20 cellular contexts compared by ENCODE assay signal in the genomic region with DNA sequence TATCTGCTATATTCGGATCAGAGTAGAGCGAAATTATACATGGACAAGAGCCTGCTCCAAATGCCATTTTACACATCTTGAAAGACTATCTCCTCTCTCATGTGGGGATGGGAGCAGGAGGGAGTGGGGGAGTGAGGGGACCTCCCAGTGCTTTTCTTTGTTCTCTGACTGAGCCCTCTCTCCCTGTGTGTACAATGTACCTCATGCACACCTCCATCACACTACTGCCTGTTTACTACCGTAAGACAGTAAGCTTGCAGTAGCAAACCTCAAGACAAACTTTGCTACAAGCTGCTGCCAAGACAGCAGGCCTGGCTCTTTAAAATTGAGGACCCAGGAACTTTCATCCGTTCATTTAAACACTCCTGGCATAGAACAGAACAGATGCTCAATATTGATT. TPM values are rescaled to one million over a fixed set of nuclear protein-coding genes. Genes with fewer than 3 reads are reported as not detected.
DNase-seq lines count a peak whose midpoint lies in the region; ATAC-seq, FAIRE-seq and TF ChIP-seq lines count a peak whose summit lies in the region.
"Had no signal": no experiment of that assay in that cellular context is flagged by ENCODE, and none has a peak within 500 bp of the region (broad histone marks: within the 10 kb centered on the region; RNA-seq: fewer than 3 reads in every experiment).

No MANE protein-coding gene starts in this region.

- no peak for TF ChIP-seq CTCF in H1 (IDR thresholded peaks at IDR 0.05; ENCODE audit: control extremely low read depth in 1 of 3, insufficient read depth in 1 of 3, low read depth in 1 of 3, low read length in 3 of 3)
- no peak for TF ChIP-seq CTCF in neural progenitor cell (IDR thresholded peaks at IDR 0.05)
- no peak for TF ChIP-seq CTCF in testis (IDR thresholded peaks at IDR 0.05)
- no peak for TF ChIP-seq CTCF in CD4-positive, alpha-beta T cell (IDR thresholded peaks at IDR 0.05)

- H3K27ac ChIP-seq in H1 (ENCODE audit: low read depth, low read length), result no peak overlapping the region
- no peak overlapping the region for H3K27ac ChIP-seq in neural progenitor cell
- H3K27ac ChIP-seq in testis, result no peak overlapping the region
- no peak overlapping the region for H3K27ac ChIP-seq in CD4-positive, alpha-beta T cell (ENCODE audit: low read depth, low read length)
- H3K27ac ChIP-seq: A549, ascending aorta, BLaER1, tibial nerve had no signal

- peaks cover 0 to 25% of the 10 kb centered on the region in 2 experiments; a peak in 3 of 4 replicates for H3K79me2 ChIP-seq in H1 (ENCODE audit: control insufficient read depth in 1 of 2, insufficient read depth in 2 of 2, low read length in 2 of 2)
- H3K79me2 ChIP-seq in neural progenitor cell (ENCODE audit: low read depth), result peaks cover 10% of the 10 kb centered on the region

- no peaks in the 10 kb centered on the region; the same call in 1 of the 2 replicates for H3K79me1 ChIP-seq in H1 (ENCODE audit: low read depth, low read length)

- H3K4me2 ChIP-seq in H1 (ENCODE audit: insufficient read depth in 1 of 2, low read depth in 2 of 2, low read length in 2 of 2) (peak overlapping the region in 1 of 2 experiments; percentile 36; a peak in 1 of 4 replicates), neural progenitor cell (peak overlapping the region; percentile 37)
- H3K4me2 ChIP-seq: A549, BLaER1 had no signal

- TF ChIP-seq EP300 in H1 (IDR thresholded peaks at IDR 0.05; ENCODE audit: borderline replicate concordance in 1 of 2, low read depth in 2 of 2, low read length in 2 of 2), result no peak

- no peak overlapping the region for H3K14ac ChIP-seq in H1 (ENCODE audit: insufficient read length)

- H4K20me1 ChIP-seq in H1 (replicated peaks in 1 of 2; ENCODE audit: control insufficient read depth in 1 of 2, insufficient read depth in 2 of 2, low read length in 2 of 2), result no peaks in the 10 kb centered on the region
- peaks cover 9% of the 10 kb centered on the region for H4K20me1 ChIP-seq in neural progenitor cell (ENCODE audit: low read depth)

- no peak overlapping the region for H3K18ac ChIP-seq in H1 (ENCODE audit: extremely low read depth, low read length)

- DNase-seq in NCI-H1694 treated with DMSO at 0.1 percent for 48 hours (lab: John Stamatoyannopoulos, UW) (peak; percentile 5), NCI-H1694 (lab: John Stamatoyannopoulos, UW) (no peak), NCI-H2171 (lab: John Stamatoyannopoulos, UW) (peak; percentile 4), H1 (ENCODE audit: low read depth in 1 of 2, low spot score in 2 of 2) (no peak), neural progenitor cell (ENCODE audit: low spot score) (peak; percentile 38), testis (no peak), head of caudate nucleus (no peak)
- no peak for DNase-seq in CD4-positive, alpha-beta T cell
- DNase-seq: activated naive CD4-positive, alpha-beta T cell treated with anti-CD3 and anti-CD28 coated beads, Interleukin-2, amount 10 ng/mL, durations not matched to agents 7 days and 5 days; activated T-cell treated with anti-CD3 and anti-CD28 coated beads, Interleukin-2, amount 50 U/mL, for 1 hour; NCI-H2029; nucleus accumbens; right cardiac atrium; stimulated activated naive CD4-positive, alpha-beta T cell had no signal

- H3K23ac ChIP-seq in H1 (ENCODE audit: insufficient read length), result no peak overlapping the region

- POLR2A ChIA-PET in H1 (lab: Charles Lee; ENCODE audit: partially characterized antibody), result interaction anchor here (0.8 to 1.1 kb wide), 2 partner anchors 8 to 11 kb away, joined by 3 to 4 read pairs; no protein-coding TSS in a partner anchor
- POLR2A ChIA-PET in CD4-positive, alpha-beta T cell (lab: Charles Lee), result interaction anchor here (1.0 kb wide), 1 partner anchor 36 kb away, joined by 3 read pairs; no protein-coding TSS in a partner anchor

- peaks cover 55% of the 10 kb centered on the region for H3K4me1 Mint-ChIP-seq in neural progenitor cell
- no peaks in the 10 kb centered on the region for H3K4me1 Mint-ChIP-seq in CD4-positive, alpha-beta T cell (ENCODE audit: low read depth)
- H3K4me1 Mint-ChIP-seq: activated naive CD4-positive, alpha-beta T cell treated with anti-CD3 and anti-CD28 coated beads, Interleukin-2, amount 10 ng/mL, durations not matched to agents 7 days and 5 days had no signal

- ATAC-seq in CD4-positive, alpha-beta T cell (ENCODE audit: poor library complexity), result no peak
- ATAC-seq: A549, Right ventricle myocardium inferior had no signal

- H3K36me3 Mint-ChIP-seq in neural progenitor cell, result peaks cover 21% of the 10 kb centered on the region
- no peaks in the 10 kb centered on the region for H3K36me3 Mint-ChIP-seq in CD4-positive, alpha-beta T cell (ENCODE audit: low read depth)
- H3K36me3 Mint-ChIP-seq: activated naive CD4-positive, alpha-beta T cell treated with anti-CD3 and anti-CD28 coated beads, Interleukin-2, amount 10 ng/mL, durations not matched to agents 7 days and 5 days had no signal

- peak overlapping the region; percentile 59 for H4K91ac ChIP-seq in H1 (replicated peaks; ENCODE audit: insufficient read length, low read length)

- H3K4me3 Mint-ChIP-seq in neural progenitor cell, result peak overlapping the region; percentile 35
- H3K4me3 Mint-ChIP-seq in CD4-positive, alpha-beta T cell, result no peak overlapping the region
- H3K4me3 Mint-ChIP-seq: activated naive CD4-positive, alpha-beta T cell treated with anti-CD3 and anti-CD28 coated beads, Interleukin-2, amount 10 ng/mL, durations not matched to agents 7 days and 5 days had no signal

- H2AK5ac ChIP-seq in H1 (ENCODE audit: low read depth, low read length), result no peak overlapping the region

- no peak overlapping the region for H2BK120ac ChIP-seq in H1 (replicated peaks; ENCODE audit: low read depth, low read length)

- H2BK20ac ChIP-seq in H1 (ENCODE audit: low read length), result no peak overlapping the region

- no peak overlapping the region for H4K8ac ChIP-seq in H1 (ENCODE audit: extremely low read depth, insufficient read depth, low read length)

- peak overlapping the region; percentile 71 for H3K27ac Mint-ChIP-seq in neural progenitor cell
- H3K27ac Mint-ChIP-seq in CD4-positive, alpha-beta T cell, result no peak overlapping the region
- H3K27ac Mint-ChIP-seq: activated naive CD4-positive, alpha-beta T cell treated with anti-CD3 and anti-CD28 coated beads, Interleukin-2, amount 10 ng/mL, durations not matched to agents 7 days and 5 days had no signal

- H3K9me3 Mint-ChIP-seq in neural progenitor cell, result no peaks in the 10 kb centered on the region
- H3K9me3 Mint-ChIP-seq in CD4-positive, alpha-beta T cell, result no peaks in the 10 kb centered on the region
- H3K9me3 Mint-ChIP-seq: activated naive CD4-positive, alpha-beta T cell treated with anti-CD3 and anti-CD28 coated beads, Interleukin-2, amount 10 ng/mL, durations not matched to agents 7 days and 5 days had no signal

- TF ChIP-seq POLR2A in H1 (IDR thresholded peaks at IDR 0.05; ENCODE audit: control extremely low read depth in 1 of 2, low read depth in 2 of 2, low read length in 2 of 2) (no peak), testis (IDR thresholded peaks at IDR 0.05) (no peak)

- no peak overlapping the region for H2BK12ac ChIP-seq in H1 (ENCODE audit: low read depth, low read length)

- H3K9me3 ChIP-seq in H1 (ENCODE audit: insufficient read depth in 2 of 2, low read depth in 1 of 2, low read length in 1 of 2) (no peaks in the 10 kb centered on the region), neural progenitor cell (ENCODE audit: low read depth) (no peaks in the 10 kb centered on the region), testis (no peaks in the 10 kb centered on the region)
- H3K9me3 ChIP-seq in CD4-positive, alpha-beta T cell (ENCODE audit: control insufficient read depth, low read length), result no peaks in the 10 kb centered on the region
- H3K9me3 ChIP-seq: A549, ascending aorta, tibial nerve had no signal

- H3K36me3 ChIP-seq in H1 (ENCODE audit: control insufficient read depth in 2 of 4, insufficient read depth in 4 of 4, low read length in 3 of 4), result peaks cover 0 to 17% (median 0%) of the 10 kb centered on the region in 4 experiments; a peak in 3 of 8 replicates
- no peaks in the 10 kb centered on the region for H3K36me3 ChIP-seq in neural progenitor cell
- no peaks in the 10 kb centered on the region for H3K36me3 ChIP-seq in testis (ENCODE audit: low read depth, missing control alignments)
- H3K36me3 ChIP-seq: ascending aorta, tibial nerve had no signal

- peaks cover 3% of the 10 kb centered on the region for H3F3A ChIP-seq in neural progenitor cell (ENCODE audit: low read depth)

- no peak overlapping the region for H3K4me3 ChIP-seq in H1 (ENCODE audit: extremely low read depth in 1 of 4, insufficient read depth in 2 of 4, low read depth in 3 of 4, low read length in 4 of 4)
- H3K4me3 ChIP-seq in neural progenitor cell, result no peak overlapping the region
- H3K4me3 ChIP-seq in testis, result no peak overlapping the region
- H3K4me3 ChIP-seq: A549, ascending aorta, BLaER1, tibial nerve had no signal

- no peak for TF ChIP-seq RAD21 in H1 (IDR thresholded peaks at IDR 0.05 in 1 of 2, conservative IDR thresholded peaks at IDR 0.05 in 1 of 2; ENCODE audit: low read depth in 2 of 2, low read length in 2 of 2)

- H3K4me1 ChIP-seq in H1 (replicated peaks in 1 of 4; ENCODE audit: control insufficient read depth in 3 of 4, insufficient read depth in 4 of 4, low read length in 3 of 4) (peaks cover 3 to 20% (median 12%) of the 10 kb centered on the region in 4 experiments; a peak in 6 of 7 replicates), neural progenitor cell (peaks cover 26% of the 10 kb centered on the region), testis (no peaks in the 10 kb centered on the region)
- H3K4me1 ChIP-seq: ascending aorta had no signal

- CTCF ChIA-PET in H1 (lab: Charles Lee; ENCODE audit: partially characterized antibody), result interaction anchor here (0.6 to 1.9 kb wide), 3 partner anchors 63 to 366 kb away, joined by 3 to 6 read pairs (median 3); no protein-coding TSS in a partner anchor
- CTCF ChIA-PET in CD4-positive, alpha-beta T cell (lab: Charles Lee), result no interaction called here

- no peak overlapping the region for H3K4ac ChIP-seq in H1 (replicated peaks; ENCODE audit: insufficient read length, low read depth, low read length)

- peak overlapping the region in 1 of 4 experiments; percentile 45; a peak in 1 of 7 replicates for H3K9ac ChIP-seq in H1 (replicated peaks in 1 of 4; ENCODE audit: extremely low read depth in 1 of 4, low read depth in 3 of 4, low read length in 3 of 4)
- H3K9ac ChIP-seq in neural progenitor cell, result no peak overlapping the region
- H3K9ac ChIP-seq: BLaER1 had no signal

- intact Hi-C loops in testis (cut with DNase I; ENCODE audit: low total_unique reads), result no loop called here
- intact Hi-C loops in head of caudate nucleus (cut with DNase I), result no loop called here
- intact Hi-C loops in CD4-positive, alpha-beta T cell (cut with DNase I, micrococcal nuclease), result no loop called here

- no peak overlapping the region for H2AFZ ChIP-seq in H1 (ENCODE audit: low read length)
- H2AFZ ChIP-seq in neural progenitor cell (replicated peaks), result no peak overlapping the region

- no peaks in the 10 kb centered on the region for H3K27me3 ChIP-seq in H1 (replicated peaks in 1 of 4; ENCODE audit: control insufficient read depth in 3 of 4, extremely low read depth in 1 of 4, insufficient read depth in 3 of 4, low read length in 3 of 4)
- H3K27me3 ChIP-seq in neural progenitor cell, result no peaks in the 10 kb centered on the region
- H3K27me3 ChIP-seq in testis, result no peaks in the 10 kb centered on the region
- H3K27me3 ChIP-seq in CD4-positive, alpha-beta T cell (ENCODE audit: control insufficient read depth, insufficient read depth, low read length), result no peaks in the 10 kb centered on the region
- H3K27me3 ChIP-seq: ascending aorta, BLaER1, tibial nerve had no signal

- H2BK15ac ChIP-seq in H1 (ENCODE audit: low read length), result no peak overlapping the region

- WGBS in H1 (ENCODE audit: extremely low coverage in 1 of 2, insufficient coverage in 1 of 2, insufficient read length in 1 of 2, insufficient replicate concordance in 2 of 2, low coverage in 1 of 2, low lambda C conversion rate in 2 of 2, missing lambda C conversion rate in 1 of 2), 2 experiments, result 80% methylated on average over 4 of the region's 4 CpGs; no CpG with 5 or more reads in 1 of the 2 experiments
- 62 to 67% methylated on average over 4 of the region's 4 CpGs for WGBS in testis, 2 donors

- H3K56ac ChIP-seq in H1 (replicated peaks; ENCODE audit: insufficient read length, low read depth, low read length), result peak overlapping the region; percentile 11

- no peaks in the 10 kb centered on the region for H3K27me3 Mint-ChIP-seq in neural progenitor cell (ENCODE audit: insufficient read depth, low read depth)
- no peaks in the 10 kb centered on the region for H3K27me3 Mint-ChIP-seq in CD4-positive, alpha-beta T cell

- no peaks in the 10 kb centered on the region for H3K23me2 ChIP-seq in H1 (ENCODE audit: low read depth, low read length)

- no peak for FAIRE-seq in H1 (lab: Jason Lieb, UNC)
- FAIRE-seq: A549, GM12892 had no signal

- no peak overlapping the region; the same call in 1 of the 2 replicates for H2BK5ac ChIP-seq in H1 (ENCODE audit: low read depth, low read length)

- H4K5ac ChIP-seq in H1 (ENCODE audit: insufficient read length, low read depth, low read length), result no peak overlapping the region

RNA-seq across cellular contexts. Expression of gene NHSL1, which starts 7.2 kb away (rescaled TPM):
- total RNA-seq in H1 (2021; fragmentation: NEBNext Ultra II Directional; extraction: Animal tissue kit (Norgen Biotek cat#: 25700)), result 27.2 and 32.4 TPM in 2 replicates
- polyA plus RNA-seq in H1 (2011; rRNA removed) (7.2 and 12.5 TPM in 2 replicates), testis (ENCODE audit: insufficient read depth, low read depth, low replicate concordance) (2.7 TPM)
- polyA plus RNA-seq in H1 (2011; cell fraction: cytosol; rRNA removed), result 6.4 TPM
- polyA plus RNA-seq in H1 (2011; cell fraction: nucleus; rRNA removed), result 23.6 TPM
- 12.8 to 15.6 TPM (median 13.8 TPM) in 4 replicates for polyA plus RNA-seq in H1 (2012, experiment 1 of 2)
- polyA plus RNA-seq in H1 (2012, experiment 2 of 2), result 6.8 TPM
- 17.0 TPM for polyA plus RNA-seq in H1 (2013, experiment 1 of 2)
- polyA plus RNA-seq in H1 (2013, experiment 2 of 2), result 16.4 TPM
- polyA minus RNA-seq in H1 (2011; rRNA and poly(A)+ RNA removed), result 50.6 and 61.0 TPM in 2 replicates
- 24.7 TPM for polyA minus RNA-seq in H1 (2011; cell fraction: cytosol; rRNA and poly(A)+ RNA removed)
- 58.6 TPM for polyA minus RNA-seq in H1 (2011; cell fraction: nucleus; rRNA and poly(A)+ RNA removed)
- total RNA-seq in neural progenitor cell (ENCODE audit: low replicate concordance) (7.7 and 12.1 TPM in 2 replicates), testis (1 to 10 TPM; 2.5 to 2.6 TPM)
- total RNA-seq in CD4-positive, alpha-beta T cell, result under 1 TPM; 0.06 to 0.08 TPM

Comparison
In these comparisons a context has a peak if more than half of its experiments do, and no peak if none do; other contexts are left out.
1. DNase-seq: peak in NCI-H1694 treated with DMSO at 0.1 percent for 48 hours (single experiment), NCI-H2171 (single experiment) and neural progenitor cell (single experiment); none in NCI-H1694 (single experiment), H1 (0 of 2), testis (single experiment), head of caudate nucleus (0 of 42) and CD4-positive, alpha-beta T cell (0 of 10).